In the genomic region with DNA sequence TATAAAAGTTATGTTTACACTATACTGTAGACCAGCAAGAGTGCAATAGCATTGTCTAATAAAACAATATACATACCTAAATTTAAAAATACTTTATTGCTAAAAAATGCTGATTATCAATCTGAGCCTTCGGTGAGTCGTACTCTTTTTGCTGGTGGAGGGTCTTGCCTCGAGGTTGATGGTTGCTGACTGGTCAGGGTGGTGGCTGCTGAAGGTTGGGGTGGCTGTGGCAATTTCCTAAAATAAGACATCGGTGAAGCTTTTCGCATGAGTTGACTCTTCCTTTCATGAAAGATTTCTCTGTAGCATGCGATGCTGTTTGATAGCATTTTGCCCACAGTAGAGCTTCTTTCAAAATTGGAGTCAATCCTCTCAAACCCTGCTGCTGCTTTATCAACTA, we compare ENCODE assay signal across 31 cellular contexts. TPM values are rescaled to one million over a fixed set of nuclear protein-coding genes. Genes with fewer than 3 reads are reported as not detected.
"Had no signal": no experiment of that assay in that cellular context is flagged by ENCODE, and none has a peak within 500 bp of the region (broad histone marks: within the 10 kb centered on the region; RNA-seq: fewer than 3 reads in every experiment).

No MANE protein-coding gene starts in this region.

- DNase-seq: activated CD4-positive, alpha-beta T cell treated with anti-CD3 and anti-CD28 coated beads for 36 hours; activated CD4-positive, CD25-positive, alpha-beta regulatory T cell; activated CD8-positive, alpha-beta memory T cell treated with anti-CD3 and anti-CD28 coated beads, Interleukin-2, amount 10 ng/mL, durations not matched to agents 7 days and 5 days; activated CD8-positive, alpha-beta T cell treated with anti-CD3 and anti-CD28 coated beads, Interleukin-2, amount 10 ng/mL, durations not matched to agents 7 days and 5 days; activated gamma-delta T cell; activated naive CD4-positive, alpha-beta T cell treated with anti-CD3 and anti-CD28 coated beads, Interleukin-2, amount 50 U/mL, for 16 hours; brain microvascular endothelial cell; head of caudate nucleus; hippocampal formation; left cardiac atrium; mammary epithelial cell; naive B cell; right cardiac atrium; spleen; stimulated activated naive CD4-positive, alpha-beta T cell treated with Interleukin-2 at 50 U/mL for 16 hours; substantia nigra; uterus had no signal

- H3K9me3 ChIP-seq: gastroesophageal sphincter, uterus had no signal

- ATAC-seq: activated CD4-positive, alpha-beta T cell treated with anti-CD3 and anti-CD28 coated beads for 36 hours; activated CD8-positive, alpha-beta memory T cell treated with anti-CD3 and anti-CD28 coated beads, Interleukin-2, amount 10 ng/mL, durations not matched to agents 7 days and 5 days; activated CD8-positive, alpha-beta T cell treated with anti-CD3 and anti-CD28 coated beads, Interleukin-2, amount 10 ng/mL, durations not matched to agents 7 days and 5 days; gastroesophageal sphincter; left cardiac atrium; right cardiac atrium had no signal

- H3K27me3 Mint-ChIP-seq: activated CD4-positive, alpha-beta T cell treated with anti-CD3 and anti-CD28 coated beads for 36 hours; activated CD8-positive, alpha-beta memory T cell treated with anti-CD3 and anti-CD28 coated beads, Interleukin-2, amount 10 ng/mL, durations not matched to agents 7 days and 5 days; naive B cell; type B pancreatic cell had no signal

- H3K4me3 Mint-ChIP-seq: activated CD8-positive, alpha-beta memory T cell treated with anti-CD3 and anti-CD28 coated beads, Interleukin-2, amount 10 ng/mL, durations not matched to agents 7 days and 5 days; activated CD8-positive, alpha-beta T cell treated with anti-CD3 and anti-CD28 coated beads, Interleukin-2, amount 10 ng/mL, durations not matched to agents 7 days and 5 days had no signal

- H3K36me3 ChIP-seq: brain microvascular endothelial cell, uterus had no signal

- H3K4me3 ChIP-seq: gastroesophageal sphincter, uterus had no signal

- H3K27me3 ChIP-seq: brain microvascular endothelial cell, gastroesophageal sphincter, spleen, uterus had no signal

- H3K27ac ChIP-seq: brain microvascular endothelial cell, gastroesophageal sphincter, uterus had no signal

- H3K27ac Mint-ChIP-seq: activated CD8-positive, alpha-beta T cell treated with anti-CD3 and anti-CD28 coated beads, Interleukin-2, amount 10 ng/mL, durations not matched to agents 7 days and 5 days; type B pancreatic cell had no signal

RNA-seq across cellular contexts. Expression of gene CHRNG, which starts 8.5 kb away (rescaled TPM):
- total RNA-seq: activated CD4-positive, alpha-beta T cell treated with anti-CD3 and anti-CD28 coated beads for 36 hours; activated CD8-positive, alpha-beta memory T cell treated with anti-CD3 and anti-CD28 coated beads, Interleukin-2, amount 10 ng/mL, durations not matched to agents 7 days and 5 days; activated CD8-positive, alpha-beta T cell treated with anti-CD3 and anti-CD28 coated beads, Interleukin-2, amount 10 ng/mL, durations not matched to agents 7 days and 5 days; astrocyte; cardiac septum; chondrocyte; endothelial cell of umbilical vein; fibroblast of lung; fibroblast of villous mesenchyme; gastroesophageal sphincter; left cardiac atrium; liver; mammary epithelial cell; mucosa of gallbladder; omental fat pad; right cardiac atrium; spleen; T-helper 1 cell treated with Interleukin-12 subunit alpha and Interleukin-12 subunit beta and Interleukin-4 antibody, amounts not matched to agents 30 ng/mL and 1 ng/mL, for 36 hours; uterus had no signal
- polyA plus RNA-seq: endothelial cell of umbilical vein, esophagus, fibroblast of lung, keratinocyte, liver, mammary epithelial cell, right cardiac atrium had no signal

RNA-seq across cellular contexts. Expression of gene CHRND, which starts 22.0 kb away (rescaled TPM):
- total RNA-seq: activated CD4-positive, alpha-beta T cell treated with anti-CD3 and anti-CD28 coated beads for 36 hours; activated CD8-positive, alpha-beta memory T cell treated with anti-CD3 and anti-CD28 coated beads, Interleukin-2, amount 10 ng/mL, durations not matched to agents 7 days and 5 days; activated CD8-positive, alpha-beta T cell treated with anti-CD3 and anti-CD28 coated beads, Interleukin-2, amount 10 ng/mL, durations not matched to agents 7 days and 5 days; astrocyte; chondrocyte; endothelial cell of umbilical vein; fibroblast of lung; fibroblast of villous mesenchyme; gastroesophageal sphincter; liver; mammary epithelial cell; mucosa of gallbladder; omental fat pad; T-helper 1 cell treated with Interleukin-12 subunit alpha and Interleukin-12 subunit beta and Interleukin-4 antibody, amounts not matched to agents 30 ng/mL and 1 ng/mL, for 36 hours; uterus had no signal
- polyA plus RNA-seq: endothelial cell of umbilical vein, esophagus, fibroblast of lung, keratinocyte, liver, mammary epithelial cell, spleen had no signal

RNA-seq across cellular contexts. Expression of gene PRSS56, which starts 27.8 kb away (rescaled TPM):
- total RNA-seq: activated CD4-positive, alpha-beta T cell treated with anti-CD3 and anti-CD28 coated beads for 36 hours; activated CD8-positive, alpha-beta memory T cell treated with anti-CD3 and anti-CD28 coated beads, Interleukin-2, amount 10 ng/mL, durations not matched to agents 7 days and 5 days; activated CD8-positive, alpha-beta T cell treated with anti-CD3 and anti-CD28 coated beads, Interleukin-2, amount 10 ng/mL, durations not matched to agents 7 days and 5 days; astrocyte; cardiac septum; chondrocyte; endothelial cell of umbilical vein; fibroblast of lung; fibroblast of villous mesenchyme; gastroesophageal sphincter; liver; mammary epithelial cell; mucosa of gallbladder; omental fat pad; T-helper 1 cell treated with Interleukin-12 subunit alpha and Interleukin-12 subunit beta and Interleukin-4 antibody, amounts not matched to agents 30 ng/mL and 1 ng/mL, for 36 hours; uterus had no signal
- polyA plus RNA-seq: endothelial cell of umbilical vein, esophagus, fibroblast of lung, keratinocyte, mammary epithelial cell had no signal
